ENCODE assay signal across 7 cellular contexts in the genomic region with DNA sequence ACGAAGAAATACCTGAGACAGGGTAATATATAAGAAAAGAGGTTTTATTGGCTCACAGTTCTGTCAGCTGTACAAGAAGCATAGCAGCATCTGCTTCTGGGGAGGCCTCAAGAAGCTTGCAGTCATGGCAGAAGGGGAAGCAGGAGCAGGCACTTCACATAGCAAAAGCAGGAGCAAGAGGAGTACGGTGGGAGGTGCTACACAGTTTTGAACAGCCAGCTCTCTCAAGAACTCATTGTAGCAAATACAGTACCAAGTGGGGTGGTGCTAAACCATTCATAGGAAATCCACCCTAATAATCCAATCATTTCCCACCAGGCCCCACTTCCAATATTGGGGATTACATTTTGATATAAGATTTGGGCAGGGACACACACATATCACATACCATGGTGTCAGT.
"Had no signal": no experiment of that assay in that cellular context is flagged by ENCODE, and none has a peak within 500 bp of the region (broad histone marks: within the 10 kb centered on the region; RNA-seq: fewer than 3 reads in every experiment).

No MANE protein-coding gene starts in this region.

- H3K9me3 ChIP-seq: HAP-1 had no signal

- FAIRE-seq: HepG2 had no signal

- H3K27ac ChIP-seq: GM23248, HL-60 had no signal

- DNase-seq: GM23248, GOT3, H7, KBM-7 had no signal

- H3K4me3 ChIP-seq: GM23248, HAP-1 had no signal

- H3K36me3 ChIP-seq: HAP-1 had no signal

- H3K9ac ChIP-seq: GM23248 had no signal
